1 cellular context compared by ENCODE assay signal in the genomic region with DNA sequence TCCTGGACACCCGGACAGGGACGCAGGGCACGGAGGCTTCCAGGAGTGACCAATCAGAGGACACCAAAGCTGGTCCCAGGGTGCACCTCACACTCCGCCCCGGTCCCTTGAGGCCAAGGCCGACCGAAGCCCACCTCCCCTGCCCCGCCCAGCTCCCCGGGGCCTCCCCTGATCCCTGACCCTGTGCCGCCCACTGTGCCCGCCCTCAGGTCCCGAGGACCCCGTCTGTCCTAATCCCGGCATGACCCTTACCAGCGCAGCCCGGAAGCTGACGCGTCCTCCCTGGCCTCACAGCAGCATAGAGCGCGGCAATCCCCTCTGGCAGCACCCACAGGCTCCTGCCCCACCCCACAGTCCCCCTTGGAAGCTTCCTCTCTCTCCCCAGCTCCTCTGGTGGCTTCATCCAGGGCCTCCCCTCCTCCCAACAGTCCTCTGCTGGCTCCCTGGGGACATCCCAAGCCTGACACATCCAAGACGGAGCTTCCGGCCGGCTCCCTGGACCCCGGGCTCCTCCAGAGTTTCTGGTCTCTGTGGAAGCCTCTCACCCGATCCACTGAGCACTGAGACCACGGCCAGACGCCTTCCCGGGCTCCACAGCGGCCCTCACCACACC.
TF ChIP-seq lines count a peak whose summit lies in the region.

No MANE protein-coding gene starts in this region.

TF ChIP-seq in HepG2, 621 proteins besides CTCF, POLR2A, EP300 and RAD21 (continued from another document and continues in another):
- TF ChIP-seq, protein P1, sequence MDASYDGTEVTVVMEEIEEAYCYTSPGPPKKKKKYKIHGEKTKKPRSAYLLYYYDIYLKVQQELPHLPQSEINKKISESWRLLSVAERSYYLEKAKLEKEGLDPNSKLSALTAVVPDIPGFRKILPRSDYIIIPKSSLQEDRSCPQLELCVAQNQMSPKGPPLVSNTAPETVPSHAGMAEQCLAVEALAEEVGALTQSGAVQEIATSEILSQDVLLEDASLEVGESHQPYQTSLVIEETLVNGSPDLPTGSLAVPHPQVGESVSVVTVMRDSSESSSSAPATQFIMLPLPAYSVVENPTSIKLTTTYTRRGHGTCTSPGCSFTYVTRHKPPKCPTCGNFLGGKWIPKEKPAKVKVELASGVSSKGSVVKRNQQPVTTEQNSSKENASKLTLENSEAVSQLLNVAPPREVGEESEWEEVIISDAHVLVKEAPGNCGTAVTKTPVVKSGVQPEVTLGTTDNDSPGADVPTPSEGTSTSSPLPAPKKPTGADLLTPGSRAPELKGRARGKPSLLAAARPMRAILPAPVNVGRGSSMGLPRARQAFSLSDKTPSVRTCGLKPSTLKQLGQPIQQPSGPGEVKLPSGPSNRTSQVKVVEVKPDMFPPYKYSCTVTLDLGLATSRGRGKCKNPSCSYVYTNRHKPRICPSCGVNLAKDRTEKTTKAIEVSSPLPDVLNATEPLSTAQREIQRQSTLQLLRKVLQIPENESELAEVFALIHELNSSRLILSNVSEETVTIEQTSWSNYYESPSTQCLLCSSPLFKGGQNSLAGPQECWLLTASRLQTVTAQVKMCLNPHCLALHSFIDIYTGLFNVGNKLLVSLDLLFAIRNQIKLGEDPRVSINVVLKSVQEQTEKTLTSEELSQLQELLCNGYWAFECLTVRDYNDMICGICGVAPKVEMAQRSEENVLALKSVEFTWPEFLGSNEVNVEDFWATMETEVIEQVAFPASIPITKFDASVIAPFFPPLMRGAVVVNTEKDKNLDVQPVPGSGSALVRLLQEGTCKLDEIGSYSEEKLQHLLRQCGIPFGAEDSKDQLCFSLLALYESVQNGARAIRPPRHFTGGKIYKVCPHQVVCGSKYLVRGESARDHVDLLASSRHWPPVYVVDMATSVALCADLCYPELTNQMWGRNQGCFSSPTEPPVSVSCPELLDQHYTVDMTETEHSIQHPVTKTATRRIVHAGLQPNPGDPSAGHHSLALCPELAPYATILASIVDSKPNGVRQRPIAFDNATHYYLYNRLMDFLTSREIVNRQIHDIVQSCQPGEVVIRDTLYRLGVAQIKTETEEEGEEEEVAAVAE (CRISPR knock-in tag; IDR thresholded peaks at IDR 0.05; ENCODE audit: borderline replicate concordance): no peak
- TF ChIP-seq ZNF530 (CRISPR knock-in tag; IDR thresholded peaks at IDR 0.05; ENCODE audit: low read depth) (no peak), ZNF333 (CRISPR knock-in tag; IDR thresholded peaks at IDR 0.05; ENCODE audit: borderline replicate concordance) (no peak), RARA (CRISPR knock-in tag; IDR thresholded peaks at IDR 0.05) (peak; percentile 87), RERE (CRISPR knock-in tag; IDR thresholded peaks at IDR 0.05; ENCODE audit: low read depth) (no peak), NCOR1 (IDR thresholded peaks at IDR 0.05; ENCODE audit: borderline replicate concordance, low read length) (peak; percentile 60; the same call in 1 of the 2 replicates), MAFF (IDR thresholded peaks at IDR 0.05; ENCODE audit: low read depth, low read length) (no peak), DMAP1 (CRISPR knock-in tag; IDR thresholded peaks at IDR 0.05) (peak; percentile 51), GTF3A (CRISPR knock-in tag; conservative IDR thresholded peaks at IDR 0.05) (no peak), SALL1 (CRISPR knock-in tag; IDR thresholded peaks at IDR 0.05) (peak; percentile 83), HOMEZ (CRISPR knock-in tag; IDR thresholded peaks at IDR 0.05; ENCODE audit: low read depth) (no peak), ZNF34 (CRISPR knock-in tag; IDR thresholded peaks at IDR 0.05; ENCODE audit: borderline replicate concordance) (no peak), NCOA5 (CRISPR knock-in tag; IDR thresholded peaks at IDR 0.05) (no peak), HDAC1 (CRISPR knock-in tag; IDR thresholded peaks at IDR 0.05) (peak; percentile 89), TERF1 (CRISPR knock-in tag; IDR thresholded peaks at IDR 0.05) (no peak), IKZF1 (IDR thresholded peaks at IDR 0.05) (no peak), EHMT2 (IDR thresholded peaks at IDR 0.05; ENCODE audit: borderline replicate concordance, low read depth, low read length) (no peak), RBAK (CRISPR knock-in tag; IDR thresholded peaks at IDR 0.05) (no peak), ZNF513 (CRISPR knock-in tag; conservative IDR thresholded peaks at IDR 0.05) (no peak), AFF4 (CRISPR knock-in tag; IDR thresholded peaks at IDR 0.05) (no peak), ZNF550 (CRISPR knock-in tag; IDR thresholded peaks at IDR 0.05; ENCODE audit: borderline replicate concordance) (0 out of 2 replicates have a peak, but pooled peaks have one; percentile 85)
- TF ChIP-seq, protein P2, sequence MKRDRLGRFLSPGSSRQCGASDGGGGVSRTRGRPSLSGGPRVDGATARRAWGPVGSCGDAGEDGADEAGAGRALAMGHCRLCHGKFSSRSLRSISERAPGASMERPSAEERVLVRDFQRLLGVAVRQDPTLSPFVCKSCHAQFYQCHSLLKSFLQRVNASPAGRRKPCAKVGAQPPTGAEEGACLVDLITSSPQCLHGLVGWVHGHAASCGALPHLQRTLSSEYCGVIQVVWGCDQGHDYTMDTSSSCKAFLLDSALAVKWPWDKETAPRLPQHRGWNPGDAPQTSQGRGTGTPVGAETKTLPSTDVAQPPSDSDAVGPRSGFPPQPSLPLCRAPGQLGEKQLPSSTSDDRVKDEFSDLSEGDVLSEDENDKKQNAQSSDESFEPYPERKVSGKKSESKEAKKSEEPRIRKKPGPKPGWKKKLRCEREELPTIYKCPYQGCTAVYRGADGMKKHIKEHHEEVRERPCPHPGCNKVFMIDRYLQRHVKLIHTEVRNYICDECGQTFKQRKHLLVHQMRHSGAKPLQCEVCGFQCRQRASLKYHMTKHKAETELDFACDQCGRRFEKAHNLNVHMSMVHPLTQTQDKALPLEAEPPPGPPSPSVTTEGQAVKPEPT (CRISPR knock-in tag; IDR thresholded peaks at IDR 0.05; ENCODE audit: low read depth): 0 out of 2 replicates have a peak, but pooled peaks have one; percentile 37
- TF ChIP-seq, protein P3, sequence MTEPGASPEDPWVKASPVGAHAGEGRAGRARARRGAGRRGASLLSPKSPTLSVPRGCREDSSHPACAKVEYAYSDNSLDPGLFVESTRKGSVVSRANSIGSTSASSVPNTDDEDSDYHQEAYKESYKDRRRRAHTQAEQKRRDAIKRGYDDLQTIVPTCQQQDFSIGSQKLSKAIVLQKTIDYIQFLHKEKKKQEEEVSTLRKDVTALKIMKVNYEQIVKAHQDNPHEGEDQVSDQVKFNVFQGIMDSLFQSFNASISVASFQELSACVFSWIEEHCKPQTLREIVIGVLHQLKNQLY (CRISPR knock-in tag; IDR thresholded peaks at IDR 0.05): peak; percentile 72; the same call in 1 of the 2 replicates
- TF ChIP-seq, protein P4, sequence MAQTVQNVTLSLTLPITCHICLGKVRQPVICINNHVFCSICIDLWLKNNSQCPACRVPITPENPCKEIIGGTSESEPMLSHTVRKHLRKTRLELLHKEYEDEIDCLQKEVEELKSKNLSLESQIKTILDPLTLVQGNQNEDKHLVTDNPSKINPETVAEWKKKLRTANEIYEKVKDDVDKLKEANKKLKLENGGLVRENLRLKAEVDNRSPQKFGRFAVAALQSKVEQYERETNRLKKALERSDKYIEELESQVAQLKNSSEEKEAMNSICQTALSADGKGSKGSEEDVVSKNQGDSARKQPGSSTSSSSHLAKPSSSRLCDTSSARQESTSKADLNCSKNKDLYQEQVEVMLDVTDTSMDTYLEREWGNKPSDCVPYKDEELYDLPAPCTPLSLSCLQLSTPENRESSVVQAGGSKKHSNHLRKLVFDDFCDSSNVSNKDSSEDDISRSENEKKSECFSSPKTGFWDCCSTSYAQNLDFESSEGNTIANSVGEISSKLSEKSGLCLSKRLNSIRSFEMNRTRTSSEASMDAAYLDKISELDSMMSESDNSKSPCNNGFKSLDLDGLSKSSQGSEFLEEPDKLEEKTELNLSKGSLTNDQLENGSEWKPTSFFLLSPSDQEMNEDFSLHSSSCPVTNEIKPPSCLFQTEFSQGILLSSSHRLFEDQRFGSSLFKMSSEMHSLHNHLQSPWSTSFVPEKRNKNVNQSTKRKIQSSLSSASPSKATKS (CRISPR knock-in tag; IDR thresholded peaks at IDR 0.05): no peak
